Comparison of ENCODE assay signal across 7 cellular contexts in genomic region chr19:53868091-53868891, GRCh38. TPM values are rescaled to one million over a fixed set of nuclear protein-coding genes. Genes with fewer than 3 reads are reported as not detected.
DNase-seq lines count a peak whose midpoint lies in the region; ATAC-seq, FAIRE-seq and TF ChIP-seq lines count a peak whose summit lies in the region.

No MANE protein-coding gene starts in this region.

- peak overlapping the region; percentile 98 for H3K27ac ChIP-seq in GM23338 (ENCODE audit: low read depth)
- peak overlapping the region; percentile 83 to 88 for H3K27ac ChIP-seq in kidney (ENCODE audit: low read depth in 2 of 2, low read length in 2 of 2)

- no peaks in the 10 kb centered on the region for H3K9me3 Mint-ChIP-seq in GM23338

- peak overlapping the region; percentile 99 for H3K4me3 ChIP-seq in GM23338
- H3K4me3 ChIP-seq in bronchial epithelial cell (ENCODE audit: low read depth, low read length), result peak overlapping the region; percentile 60
- H3K4me3 ChIP-seq in kidney (ENCODE audit: low read length in 2 of 2), result peak overlapping the region; percentile 69 to 76

- H4K20me1 ChIP-seq in GM23338 (replicated peaks; ENCODE audit: insufficient read depth), result peaks cover 5% of the 10 kb centered on the region

- peak overlapping the region; percentile 78 for H3K27ac Mint-ChIP-seq in GM23338

- H3K9me3 ChIP-seq in kidney (ENCODE audit: control insufficient read depth in 1 of 2, low read length in 2 of 2), result no peaks in the 10 kb centered on the region

- H3K9ac ChIP-seq in kidney (ENCODE audit: low read length in 2 of 2), result peak overlapping the region; percentile 21 to 88

- peaks cover 13% of the 10 kb centered on the region for H3K36me3 Mint-ChIP-seq in GM23338 (ENCODE audit: low read depth)

- H3K4me3 Mint-ChIP-seq in GM23338, result peak overlapping the region; percentile 87

- H3K9me2 ChIP-seq in GM23338 (ENCODE audit: insufficient read depth), result no peaks in the 10 kb centered on the region

- FAIRE-seq in bronchial epithelial cell (lab: Jason Lieb, UNC) (no peak), kidney (lab: Jason Lieb, UNC) (no peak)

- TF ChIP-seq CTCF in GM23338 (conservative IDR thresholded peaks at IDR 0.05; ENCODE audit: low read depth in 2 of 2), result no peak
- TF ChIP-seq CTCF in bronchial epithelial cell (IDR thresholded peaks at IDR 0.05; ENCODE audit: insufficient read depth, low read length, severe bottlenecking), result no peak
- TF ChIP-seq CTCF in kidney (IDR thresholded peaks at IDR 0.05; ENCODE audit: borderline replicate concordance, extremely low read depth, insufficient read depth), result no peak

- peak overlapping the region; percentile 100 for H3K4me2 ChIP-seq in GM23338

- no peaks in the 10 kb centered on the region for H3K27me3 ChIP-seq in GM23338 (ENCODE audit: insufficient read depth)
- no peaks in the 10 kb centered on the region for H3K27me3 ChIP-seq in bronchial epithelial cell (ENCODE audit: control insufficient read depth, insufficient read depth, low read length)

- H2AFZ ChIP-seq in GM23338, result no peak overlapping the region

- peaks cover 28% of the 10 kb centered on the region for H3F3A ChIP-seq in GM23338 (replicated peaks; ENCODE audit: low read depth)

- peaks cover 10% of the 10 kb centered on the region; the same call in 1 of the 2 replicates for H3K36me3 ChIP-seq in GM23338 (ENCODE audit: insufficient read depth)
- H3K36me3 ChIP-seq in bronchial epithelial cell (ENCODE audit: control insufficient read depth, insufficient read depth, low read length), result no peaks in the 10 kb centered on the region
- no peaks in the 10 kb centered on the region for H3K36me3 ChIP-seq in kidney (ENCODE audit: control insufficient read depth in 1 of 2, insufficient read depth in 2 of 2, low read length in 2 of 2)

- peak; percentile 75 for DNase-seq in GM23338 (ENCODE audit: low spot score)
- DNase-seq in SK-N-DZ (ENCODE audit: low spot score), result peak; percentile 42
- peak; percentile 14 for DNase-seq in bronchial epithelial cell (ENCODE audit: low read depth)
- peak; percentile 90 for DNase-seq in kidney
- DNase-seq in stimulated activated CD4-positive, alpha-beta T cell treated with anti-CD3 and anti-CD28 coated beads, Interleukin-1b, Interleukin-23, amount 100 ng/mL, for 48 hours, result peak; percentile 32
- no peak for DNase-seq in NCI-H2081 (lab: John Stamatoyannopoulos, UW)
- no peak for DNase-seq in NCI-H1105 (lab: John Stamatoyannopoulos, UW)

- H3K4me1 ChIP-seq in GM23338 (ENCODE audit: insufficient read depth), result peaks cover 27% of the 10 kb centered on the region
- peaks cover 0 to 4% of the 10 kb centered on the region in 2 donors for H3K4me1 ChIP-seq in kidney (ENCODE audit: control insufficient read depth in 1 of 2, insufficient read depth in 1 of 2, low read depth in 1 of 2, low read length in 2 of 2)

- H3K79me2 ChIP-seq in GM23338 (replicated peaks; ENCODE audit: insufficient read depth), result peaks cover 28% of the 10 kb centered on the region

- intact Hi-C loops in kidney (cut with DNase I), result no loop called here

- peak; percentile 7 for ATAC-seq in GM23338

- peaks cover 41% of the 10 kb centered on the region for H3K27me3 Mint-ChIP-seq in GM23338 (ENCODE audit: insufficient read depth, low read depth, poor library complexity)

- H3K4me1 Mint-ChIP-seq in GM23338, result peaks cover 28% of the 10 kb centered on the region

TF ChIP-seq in GM23338, 12 proteins besides CTCF, POLR2A, EP300 and RAD21 (continues in another document):
- TF ChIP-seq ZNF462 (CRISPR knock-in tag; IDR thresholded peaks at IDR 0.05) (no peak), ZNF114 (CRISPR knock-in tag; IDR thresholded peaks at IDR 0.05) (no peak), ZNF331 (CRISPR knock-in tag; IDR thresholded peaks at IDR 0.05; ENCODE audit: low read depth) (no peak), CREB1 (CRISPR knock-in tag; IDR thresholded peaks at IDR 0.05; ENCODE audit: low read depth) (no peak), STAT1 (IDR thresholded peaks at IDR 0.05; ENCODE audit: unreplicated experiment) (no peak)

RNA-seq across cellular contexts. Expression of gene MYADM, which starts 0.6 kb away (rescaled TPM):
- total RNA-seq in GM23338 (2014; rRNA removed; shearing (Covaris generic)), result 40.5 and 57.1 TPM in 2 replicates
- polyA plus RNA-seq in GM23338 (2016; fragmentation: Nextera tagmentation; extraction: Ambion mirVana) (43.6 and 49.9 TPM in 2 replicates), kidney (ENCODE audit: insufficient read depth, low read depth, low replicate concordance) (13.1 TPM)
- 9.7 and 11.8 TPM in 2 replicates for polyA plus RNA-seq in SK-N-DZ (2014; cell fraction: cytosol; rRNA removed)
- polyA plus RNA-seq in SK-N-DZ (2014; cell fraction: nucleus; rRNA removed), result 2.2 and 3.7 TPM in 2 replicates
- total RNA-seq in bronchial epithelial cell (1.3 and 1.4 TPM in 2 replicates), kidney (90.3 TPM)

RNA-seq across cellular contexts. Expression of gene PRKCG, which starts 13.7 kb away (rescaled TPM):
- total RNA-seq in GM23338 (2014; rRNA removed; shearing (Covaris generic)), result 11.1 and 15.9 TPM in 2 replicates
- 14.9 and 15.4 TPM in 2 replicates for polyA plus RNA-seq in GM23338 (2016; fragmentation: Nextera tagmentation; extraction: Ambion mirVana)
- 1.2 TPM in 1 of 2 replicates, not detected in the other for polyA plus RNA-seq in SK-N-DZ (2014; cell fraction: cytosol; rRNA removed)
- 0.39 and 1.2 TPM in 2 replicates for polyA plus RNA-seq in SK-N-DZ (2014; cell fraction: nucleus; rRNA removed)
- not detected in 2 replicates for total RNA-seq in bronchial epithelial cell
- total RNA-seq in kidney, result not detected
- not detected for polyA plus RNA-seq in kidney (ENCODE audit: insufficient read depth, low read depth, low replicate concordance)

RNA-seq across cellular contexts. Expression of gene CACNG7, which starts 40.8 kb away (rescaled TPM):
- 15.6 and 17.9 TPM in 2 replicates for total RNA-seq in GM23338 (2014; rRNA removed; shearing (Covaris generic))
- 9.4 and 9.8 TPM in 2 replicates for polyA plus RNA-seq in GM23338 (2016; fragmentation: Nextera tagmentation; extraction: Ambion mirVana)
- 6.4 and 12.2 TPM in 2 replicates for polyA plus RNA-seq in SK-N-DZ (2014; cell fraction: cytosol; rRNA removed)
- 4.7 and 8.1 TPM in 2 replicates for polyA plus RNA-seq in SK-N-DZ (2014; cell fraction: nucleus; rRNA removed)
- not detected in 2 replicates for total RNA-seq in bronchial epithelial cell
- not detected for total RNA-seq in kidney
- polyA plus RNA-seq in kidney (ENCODE audit: insufficient read depth, low read depth, low replicate concordance), result not detected

RNA-seq across cellular contexts. Expression of gene NLRP12, which starts 44.2 kb away (rescaled TPM):
- 7.5 and 8.4 TPM in 2 replicates for total RNA-seq in GM23338 (2014; rRNA removed; shearing (Covaris generic))
- polyA plus RNA-seq in GM23338 (2016; fragmentation: Nextera tagmentation; extraction: Ambion mirVana) (1.9 and 2.6 TPM in 2 replicates), kidney (ENCODE audit: insufficient read depth, low read depth, low replicate concordance) (not detected)
- polyA plus RNA-seq in SK-N-DZ (2014; cell fraction: cytosol; rRNA removed), result not detected in 2 replicates
- polyA plus RNA-seq in SK-N-DZ (2014; cell fraction: nucleus; rRNA removed), result not detected in 2 replicates
- total RNA-seq in bronchial epithelial cell (under 0.01 TPM in 1 of 2 replicates, not detected in the other), kidney (1.1 TPM)

Comparison
In these comparisons a context has a peak if more than half of its experiments do, and no peak if none do; other contexts are left out.
1. DNase-seq: peak in GM23338 (single experiment), SK-N-DZ (single experiment), bronchial epithelial cell (single experiment), kidney (single experiment) and stimulated activated CD4-positive, alpha-beta T cell treated with anti-CD3 and anti-CD28 coated beads, Interleukin-1b, Interleukin-23, amount 100 ng/mL, for 48 hours (single experiment); none in NCI-H2081 (0 of 2) and NCI-H1105 (single experiment).
2. RNA of gene MYADM, which starts 0.6 kb away (total RNA-seq): 90.3 TPM in kidney (single experiment) and 40.5 to 57.1 TPM in GM23338; 1.3 to 1.4 TPM in bronchial epithelial cell; every median in the first group is over 10 times any median in the second.
3. RNA of gene PRKCG, which starts 13.7 kb away (total RNA-seq): 11.1 to 15.9 TPM in GM23338; not detected in kidney (single experiment) and not detected in bronchial epithelial cell; every median in the first group is over 10 times any median in the second.
4. RNA of gene CACNG7, which starts 40.8 kb away (total RNA-seq): 15.6 to 17.9 TPM in GM23338; not detected in bronchial epithelial cell and not detected in kidney (single experiment); every median in the first group is over 10 times any median in the second.
5. Peak in every context shown above with its lines, with median percentiles within 50 percentile points of each other: H3K4me3 ChIP-seq.